Comparison of ENCODE assay signal across 13 cellular contexts in genomic region chr3:86923071-86923476, GRCh38.
A peak's percentile ranks its signal among the peaks of the same experiment; 100 is the strongest.
DNase-seq lines count a peak whose midpoint lies in the region; ATAC-seq and TF ChIP-seq lines count a peak whose summit lies in the region.
"Had no signal": no experiment of that assay in that cellular context is flagged by ENCODE, and none has a peak within 500 bp of the region (broad histone marks: within the 10 kb centered on the region; RNA-seq: fewer than 3 reads in every experiment).

No MANE protein-coding gene starts in this region.

- H4K20me1 ChIP-seq in fibroblast of lung (ENCODE audit: control insufficient read depth, extremely low read depth, insufficient read depth, low read length) (no peaks in the 10 kb centered on the region), MM.1S (ENCODE audit: insufficient read depth, low read length) (no peaks in the 10 kb centered on the region)

- H3K4me3 ChIP-seq in fibroblast of lung (replicated peaks in 1 of 4; ENCODE audit: control extremely low read depth in 1 of 4, insufficient read depth in 1 of 4, low read depth in 3 of 4, low read length in 4 of 4), result no peak overlapping the region
- H3K4me3 ChIP-seq in psoas muscle, result no peak overlapping the region
- no peak overlapping the region for H3K4me3 ChIP-seq in MM.1S (ENCODE audit: low read length)
- H3K4me3 ChIP-seq: neural progenitor cell, SK-N-MC had no signal

- H3K27ac ChIP-seq in fibroblast of lung (ENCODE audit: insufficient read depth, low read length), result peak overlapping the region; percentile 55
- H3K27ac ChIP-seq in psoas muscle, result no peak overlapping the region
- H3K27ac ChIP-seq in MM.1S (ENCODE audit: low read length), result no peak overlapping the region
- H3K27ac ChIP-seq: neural progenitor cell, SK-N-MC had no signal

- TF ChIP-seq CTCF in fibroblast of lung (conservative IDR thresholded peaks at IDR 0.05 in 1 of 2, IDR thresholded peaks at IDR 0.05 in 1 of 2; ENCODE audit: low read depth in 1 of 2, low read length in 2 of 2), result no peak
- no peak for TF ChIP-seq CTCF in psoas muscle (IDR thresholded peaks at IDR 0.05)
- TF ChIP-seq CTCF in MM.1S (IDR thresholded peaks at IDR 0.05; ENCODE audit: low read length), result no peak

- no peaks in the 10 kb centered on the region for H3F3A ChIP-seq in MM.1S (ENCODE audit: insufficient read depth, low read length)

- intact Hi-C loops in psoas muscle (cut with DNase I), result no loop called here

- no peak for TF ChIP-seq POLR2A in GM18505 (IDR thresholded peaks at IDR 0.05; ENCODE audit: borderline replicate concordance, extremely low read depth, insufficient read depth, insufficient read length)

- H3K9me3 ChIP-seq in fibroblast of lung (ENCODE audit: control insufficient read depth, insufficient read depth, low read depth, low read length), result no peaks in the 10 kb centered on the region
- no peaks in the 10 kb centered on the region for H3K9me3 ChIP-seq in psoas muscle
- H3K9me3 ChIP-seq in MM.1S (replicated peaks; ENCODE audit: insufficient read depth, low read length), result no peaks in the 10 kb centered on the region

- WGBS in psoas muscle, 3 donors, result 28 to 41% (median 31%) methylated on average over 3 of the region's 3 CpGs

- H3K4me1 ChIP-seq in fibroblast of lung (ENCODE audit: control insufficient read depth, extremely low read depth, insufficient read depth, low read length) (peaks cover 4% of the 10 kb centered on the region), psoas muscle (no peaks in the 10 kb centered on the region), MM.1S (ENCODE audit: low read length) (no peaks in the 10 kb centered on the region)
- H3K4me1 ChIP-seq: neural progenitor cell had no signal

- H3K36me3 ChIP-seq in fibroblast of lung (ENCODE audit: control insufficient read depth, insufficient read depth, low read length) (no peaks in the 10 kb centered on the region), psoas muscle (ENCODE audit: insufficient read depth in 1 of 2, low read depth in 1 of 2) (no peaks in the 10 kb centered on the region), MM.1S (replicated peaks; ENCODE audit: insufficient read depth, low read length) (no peaks in the 10 kb centered on the region)
- H3K36me3 ChIP-seq: neural progenitor cell had no signal

- ATAC-seq in psoas muscle (peak; percentile 32 to 73 (median 50)), GM19328 (IDR thresholded peaks at IDR 0.05; ENCODE audit: unreplicated experiment) (no peak), GM18505 (IDR thresholded peaks at IDR 0.05; ENCODE audit: unreplicated experiment) (no peak), GM21528 (IDR thresholded peaks at IDR 0.05; ENCODE audit: low FRiP score, unreplicated experiment) (no peak)
- ATAC-seq: activated T-helper 17 cell treated with anti-CD3 and anti-CD28 coated beads, Interleukin-2, amount 50 U/mL, for 72 hours had no signal

- H3K4me2 ChIP-seq in fibroblast of lung (ENCODE audit: extremely low read depth, insufficient read depth, low read length) (peak overlapping the region; percentile 63), MM.1S (ENCODE audit: low read depth, low read length) (no peak overlapping the region)
- H3K4me2 ChIP-seq: neural progenitor cell had no signal

- no peaks in the 10 kb centered on the region for H3K27me3 ChIP-seq in fibroblast of lung (ENCODE audit: control insufficient read depth, insufficient read depth, low read length)
- H3K27me3 ChIP-seq in psoas muscle (ENCODE audit: insufficient read depth in 3 of 3, low read length in 2 of 3), result no peaks in the 10 kb centered on the region
- no peaks in the 10 kb centered on the region for H3K27me3 ChIP-seq in MM.1S (replicated peaks; ENCODE audit: insufficient read depth, low read length)
- H3K27me3 ChIP-seq: neural progenitor cell had no signal

- H2AFZ ChIP-seq in fibroblast of lung (ENCODE audit: low read length) (peak overlapping the region; percentile 37), MM.1S (ENCODE audit: low read length) (no peak overlapping the region)
- H2AFZ ChIP-seq: neural progenitor cell had no signal

- no peaks in the 10 kb centered on the region for H3K9me2 ChIP-seq in MM.1S (replicated peaks; ENCODE audit: insufficient read depth, low read length)

- DNase-seq in GM04503 (ENCODE audit: low read depth), result peak; percentile 61
- peak; percentile 34 for DNase-seq in NCI-H82 treated with DMSO at 0.1 percent for 48 hours (lab: John Stamatoyannopoulos, UW; ENCODE audit: unreplicated experiment)
- peak; percentile 64 to 85 for DNase-seq in fibroblast of lung (ENCODE audit: low read depth in 2 of 2)
- DNase-seq in psoas muscle, result peak in 1 of 2 donors; percentile 20
- DNase-seq in MM.1S, result no peak
- DNase-seq: activated CD4-positive, CD25-positive, alpha-beta regulatory T cell; NCI-H345 had no signal

- no peaks in the 10 kb centered on the region for H3K79me2 ChIP-seq in fibroblast of lung (ENCODE audit: control insufficient read depth, insufficient read depth, low read length)
- H3K79me2 ChIP-seq in MM.1S (ENCODE audit: low read length), result no peaks in the 10 kb centered on the region

- H3K9ac ChIP-seq in fibroblast of lung (ENCODE audit: insufficient read depth, low read length) (no peak overlapping the region), MM.1S (ENCODE audit: low read length) (no peak overlapping the region)
- H3K9ac ChIP-seq: neural progenitor cell had no signal

Comparison
In these comparisons a context has a peak if more than half of its experiments do, and no peak if none do; other contexts are left out.
1. ATAC-seq: peak in psoas muscle (4 of 4); none in GM19328 (single experiment), GM18505 (single experiment) and GM21528 (single experiment).